11 cellular contexts compared by ENCODE assay signal in genomic region chr19:50567052-50567841, GRCh38. TPM values are rescaled to one million over a fixed set of nuclear protein-coding genes. Genes with fewer than 3 reads are reported as not detected.
A peak's percentile ranks its signal among the peaks of the same experiment; 100 is the strongest.
DNase-seq lines count a peak whose midpoint lies in the region; ATAC-seq and TF ChIP-seq lines count a peak whose summit lies in the region.
"Had no signal": no experiment of that assay in that cellular context is flagged by ENCODE, and none has a peak within 500 bp of the region (broad histone marks: within the 10 kb centered on the region; RNA-seq: fewer than 3 reads in every experiment).

No MANE protein-coding gene starts in this region.

- H3K27ac ChIP-seq in esophagus muscularis mucosa (replicated peaks in 1 of 4) (no peak overlapping the region), ovary (no peak overlapping the region), mammary epithelial cell (ENCODE audit: insufficient read depth, low read depth, low read length) (no peak overlapping the region)

- H3K9ac ChIP-seq in mammary epithelial cell (ENCODE audit: insufficient read depth, low read length): no peak overlapping the region

- H3K4me2 ChIP-seq in mammary epithelial cell (ENCODE audit: insufficient read depth, low read depth, low read length): no peak overlapping the region

- dilution Hi-C loops in mammary epithelial cell (cut with HindIII; ENCODE audit: low sequenced_read_pairs): no loop called here

- H3K27me3 ChIP-seq in esophagus muscularis mucosa (peaks cover 0 to 83% (median 24%) of the 10 kb centered on the region in 4 donors), ovary (no peaks in the 10 kb centered on the region), mammary epithelial cell (ENCODE audit: insufficient read depth, low read length) (peaks cover 24% of the 10 kb centered on the region)

- DNase-seq in DMS53 (lab: John Stamatoyannopoulos, UW): peak; percentile 19
- no peak for DNase-seq in DMS53 treated with DMSO at 0.1 percent for 48 hours (lab: John Stamatoyannopoulos, UW; ENCODE audit: unreplicated experiment)
- DNase-seq in NCI-H2227 (lab: John Stamatoyannopoulos, UW; ENCODE audit: unreplicated experiment): peak; percentile 85
- no peak for DNase-seq in esophagus muscularis mucosa (ENCODE audit: extremely low spot score)
- DNase-seq in ovary: no peak
- DNase-seq in SHP77 treated with DMSO at 0.1 percent for 48 hours (lab: John Stamatoyannopoulos, UW): no peak
- DNase-seq in mammary epithelial cell: no peak
- DNase-seq: IMR-90, NCI-H345 had no signal

- WGBS in esophagus muscularis mucosa: 15% methylated on average over 21 of the region's 38 CpGs
- 6 to 9% (median 6%) methylated on average over 26 to 38 of the region's 38 CpGs for WGBS in ovary, 3 donors
- WGBS in mammary epithelial cell (ENCODE audit: low coverage, missing lambda C conversion rate): no CpG with 5 or more reads among the region's 38 CpGs

- ATAC-seq in HG02571 (IDR thresholded peaks at IDR 0.05; ENCODE audit: unreplicated experiment): no peak

- no peaks in the 10 kb centered on the region for H4K20me1 ChIP-seq in mammary epithelial cell (ENCODE audit: insufficient read depth, low read length)

- CTCF ChIA-PET in mammary epithelial cell (lab: Charles Lee; ENCODE audit: low non-redundant PET): no interaction called here

- TF ChIP-seq EP300 in esophagus muscularis mucosa (IDR thresholded peaks at IDR 0.05) (no peak), ovary (IDR thresholded peaks at IDR 0.05) (no peak)

- H3K4me1 ChIP-seq in esophagus muscularis mucosa (peaks cover 0 to 27% (median 18%) of the 10 kb centered on the region in 4 donors), ovary (ENCODE audit: insufficient read depth) (no peaks in the 10 kb centered on the region), mammary epithelial cell (ENCODE audit: insufficient read depth, low read length) (no peaks in the 10 kb centered on the region)

- H3K79me2 ChIP-seq in mammary epithelial cell (ENCODE audit: insufficient read depth, low read length): no peaks in the 10 kb centered on the region

- H3K4me3 ChIP-seq in esophagus muscularis mucosa (peak overlapping the region; percentile 39 to 51 (median 42)), ovary (peak overlapping the region; percentile 20), mammary epithelial cell (replicated peaks in 1 of 3; ENCODE audit: insufficient read depth in 1 of 3, low read depth in 2 of 3, low read length in 3 of 3) (no peak overlapping the region)

- no peak overlapping the region for H2AFZ ChIP-seq in mammary epithelial cell (ENCODE audit: low read depth, low read length)

- TF ChIP-seq CTCF in esophagus muscularis mucosa (IDR thresholded peaks at IDR 0.05) (no peak), ovary (IDR thresholded peaks at IDR 0.05) (no peak), mammary epithelial cell (conservative IDR thresholded peaks at IDR 0.05 in 1 of 2, IDR thresholded peaks at IDR 0.05 in 1 of 2; ENCODE audit: extremely low read depth in 1 of 2, insufficient read depth in 1 of 2, low read depth in 1 of 2, low read length in 2 of 2) (no peak)

- H3K36me3 ChIP-seq in esophagus muscularis mucosa: no peaks in the 10 kb centered on the region
- no peaks in the 10 kb centered on the region for H3K36me3 ChIP-seq in ovary
- no peaks in the 10 kb centered on the region for H3K36me3 ChIP-seq in mammary epithelial cell (ENCODE audit: insufficient read depth, low read length)

- no TSS peak for BruUV-seq in mammary epithelial cell (replicated peaks; lab: Mats Ljungman, UMichigan)

- intact Hi-C loops in esophagus muscularis mucosa (cut with DNase I): no loop called here
- intact Hi-C loops in ovary (cut with DNase I): no loop called here
- intact Hi-C loops in mammary epithelial cell (cut with micrococcal nuclease): no loop called here

- TF ChIP-seq POLR2A in esophagus muscularis mucosa (IDR thresholded peaks at IDR 0.05; ENCODE audit: low read depth): no peak
- TF ChIP-seq POLR2A in ovary (IDR thresholded peaks at IDR 0.05): no peak

- H3K9me3 ChIP-seq in esophagus muscularis mucosa (no peaks in the 10 kb centered on the region), ovary (no peaks in the 10 kb centered on the region), mammary epithelial cell (replicated peaks; ENCODE audit: insufficient read depth, low read length) (no peaks in the 10 kb centered on the region)

- in situ Hi-C loops in mammary epithelial cell (cut with MboI; ENCODE audit: low sequenced_read_pairs in 2 of 2): no loop called here

RNA-seq across cellular contexts. Expression of gene LRRC4B, which starts 1.0 kb away (rescaled TPM):
- total RNA-seq in esophagus muscularis mucosa (10 to 100 TPM in 1 of 4 donors, 1 to 10 TPM in 3; 3.7 to 12.5 (median 6.7) TPM), ovary (1 to 10 TPM; 1.2 to 7.9 (median 2.5) TPM), mammary epithelial cell (not detected)
- polyA plus RNA-seq in ovary (1 to 10 TPM in 1 of 2 donors, under 1 TPM in 1; 0.12 to 5.6 TPM), mammary epithelial cell (not detected)
- polyA minus RNA-seq in mammary epithelial cell: not detected
- total RNA-seq: IMR-90 had no signal

RNA-seq across cellular contexts. Expression of gene ASPDH, which starts 53.5 kb away (rescaled TPM):
- total RNA-seq in esophagus muscularis mucosa (1 to 10 TPM in 1 of 4 donors, not detected in 3; 1.6 TPM), ovary (not detected), mammary epithelial cell (not detected)
- polyA plus RNA-seq in ovary (not detected), mammary epithelial cell (not detected)
- not detected for polyA minus RNA-seq in mammary epithelial cell
- total RNA-seq: IMR-90, renal cortical epithelial cell had no signal
- polyA plus RNA-seq: IMR-90 had no signal

RNA-seq across cellular contexts. Expression of gene JOSD2, which starts 56.3 kb away (rescaled TPM):
- total RNA-seq in esophagus muscularis mucosa: 10 to 100 TPM; 31.3 to 59.4 (median 42.9) TPM
- total RNA-seq in ovary: 10 to 100 TPM; 15.0 to 28.9 (median 21.8) TPM
- polyA plus RNA-seq in ovary: 10 to 100 TPM in 1 of 2 donors, not detected in 1; 42.5 TPM
- 10 to 100 TPM; 17.3 to 71.1 TPM for total RNA-seq in mammary epithelial cell
- 41.6 TPM for polyA plus RNA-seq in mammary epithelial cell
- 1.4 TPM for polyA minus RNA-seq in mammary epithelial cell

Comparison
In these comparisons a context has a peak if more than half of its experiments do, and no peak if none do; other contexts are left out.
1. DNase-seq: peak in DMS53 (single experiment) and NCI-H2227 (single experiment); none in DMS53 treated with DMSO at 0.1 percent for 48 hours (single experiment), esophagus muscularis mucosa (single experiment), ovary (0 of 5), SHP77 treated with DMSO at 0.1 percent for 48 hours (single experiment) and mammary epithelial cell (single experiment).
2. H3K4me3 ChIP-seq: peak in esophagus muscularis mucosa (4 of 4) and ovary (single experiment); none in mammary epithelial cell (0 of 3).